Comparison of ENCODE assay signal across 8 cellular contexts in genomic region chr5:142769251-142769792, GRCh38. TPM values are rescaled to one million over a fixed set of nuclear protein-coding genes. Genes with fewer than 3 reads are reported as not detected.
DNase-seq lines count a peak whose midpoint lies in the region; ATAC-seq and TF ChIP-seq lines count a peak whose summit lies in the region.

No MANE protein-coding gene starts in this region.

- H3K79me2 ChIP-seq in GM23248 (ENCODE audit: insufficient read depth) = no peaks in the 10 kb centered on the region

- in situ Hi-C loops in GM23248 (cut with MboI) = no loop called here

- peaks cover 4% of the 10 kb centered on the region; the same call in 1 of the 2 replicates for H3F3A ChIP-seq in GM23248 (ENCODE audit: insufficient read depth)

- 1% methylated on average over 15 of the region's 15 CpGs for WGBS in GM23248 (ENCODE audit: low coverage in 1 of 2, low lambda C conversion rate in 2 of 2, missing lambda C conversion rate in 2 of 2), 2 experiments

- peak overlapping the region; percentile 91 for H2AFZ ChIP-seq in GM23248

- H3K4me2 ChIP-seq in GM23248 (ENCODE audit: unreplicated experiment) = peak overlapping the region; percentile 77

- peak overlapping the region; percentile 55 for H3K9ac ChIP-seq in GM23248

- H3K4me1 Mint-ChIP-seq in endothelial cell (ENCODE audit: unreplicated experiment) = peaks cover 29% of the 10 kb centered on the region

- no peaks in the 10 kb centered on the region for H3K9me3 Mint-ChIP-seq in endothelial cell (ENCODE audit: unreplicated experiment)

- H3K4me3 ChIP-seq in GM23248 (peak overlapping the region; percentile 85), Peyer's patch (peak overlapping the region; percentile 73 to 83 (median 81)), neutrophil (ENCODE audit: low read depth in 1 of 2, low read length in 1 of 2) (peak overlapping the region; percentile 95 to 96)

- no peaks in the 10 kb centered on the region for H3K9me3 ChIP-seq in GM23248 (ENCODE audit: low read depth)
- H3K9me3 ChIP-seq in Peyer's patch = no peaks in the 10 kb centered on the region
- H3K9me3 ChIP-seq in neutrophil = no peaks in the 10 kb centered on the region

- H3K9me2 ChIP-seq in GM23248 (ENCODE audit: insufficient read depth) = no peaks in the 10 kb centered on the region

- DNase-seq in GM23248 (peak; percentile 58), Peyer's patch (no peak), endothelial cell (ENCODE audit: low spot score) (no peak), NCI-H2107 treated with DMSO at 0.1 percent for 48 hours (lab: John Stamatoyannopoulos, UW; ENCODE audit: unreplicated experiment) (no peak)

- H4K20me1 ChIP-seq in GM23248 (ENCODE audit: insufficient read depth) = no peaks in the 10 kb centered on the region

- ATAC-seq in GM19328 (IDR thresholded peaks at IDR 0.05; ENCODE audit: unreplicated experiment) (no peak), HG02852 (IDR thresholded peaks at IDR 0.05; ENCODE audit: unreplicated experiment) (no peak), GM19467 (IDR thresholded peaks at IDR 0.05; ENCODE audit: unreplicated experiment) (no peak)

- peaks cover 12% of the 10 kb centered on the region for H3K27me3 Mint-ChIP-seq in endothelial cell (ENCODE audit: unreplicated experiment)

- H3K27ac ChIP-seq in GM23248 = no peak overlapping the region
- H3K27ac ChIP-seq in Peyer's patch = peak overlapping the region; percentile 86 to 95 (median 91)
- H3K27ac ChIP-seq in neutrophil = peak overlapping the region; percentile 94

- no peak for TF ChIP-seq POLR2A in Peyer's patch (IDR thresholded peaks at IDR 0.05)

- H3K27ac Mint-ChIP-seq in endothelial cell (ENCODE audit: unreplicated experiment) = peak overlapping the region; percentile 54

- H3K36me3 ChIP-seq in GM23248 (ENCODE audit: low read depth) (no peaks in the 10 kb centered on the region), Peyer's patch (no peaks in the 10 kb centered on the region), neutrophil (no peaks in the 10 kb centered on the region)

- peak overlapping the region; percentile 99 for H3K4me3 Mint-ChIP-seq in endothelial cell (ENCODE audit: unreplicated experiment)

- TF ChIP-seq CTCF in Peyer's patch (IDR thresholded peaks at IDR 0.05) (peak in 1 of 6 experiments; percentile 15), endothelial cell (IDR thresholded peaks at IDR 0.05; ENCODE audit: unreplicated experiment) (no peak), neutrophil (IDR thresholded peaks at IDR 0.05) (no peak)

- 0 out of 2 replicates have a peak, but pooled peaks cover 6% of the 10 kb centered on the region for H3K4me1 ChIP-seq in GM23248 (ENCODE audit: insufficient read depth)
- peaks cover 0 to 37% (median 0%) of the 10 kb centered on the region in 4 donors for H3K4me1 ChIP-seq in Peyer's patch
- H3K4me1 ChIP-seq in neutrophil (ENCODE audit: control insufficient read depth in 1 of 2, insufficient read depth in 1 of 2, low read depth in 1 of 2, low read length in 1 of 2) = peaks cover 44 to 50% of the 10 kb centered on the region in 2 experiments

- H3K36me3 Mint-ChIP-seq in endothelial cell (ENCODE audit: low read depth, unreplicated experiment) = peaks cover 7% of the 10 kb centered on the region

- H3K27me3 ChIP-seq in GM23248 (replicated peaks; ENCODE audit: insufficient read depth) = no peaks in the 10 kb centered on the region
- no peaks in the 10 kb centered on the region for H3K27me3 ChIP-seq in Peyer's patch
- no peaks in the 10 kb centered on the region for H3K27me3 ChIP-seq in neutrophil

RNA-seq across cellular contexts. Expression of gene ARHGAP26, which starts 0.9 kb away (rescaled TPM):
- 1.6 and 8.3 TPM in 2 replicates for total RNA-seq in GM23248 (2014; rRNA removed; shearing (Covaris generic))
- polyA plus RNA-seq in GM23248 (2016; fragmentation: Nextera tagmentation; extraction: Ambion mirVana) = 1.7 and 1.9 TPM in 2 replicates
- 100 to 1,000 TPM in 3 of 4 donors, 10 to 100 TPM in 1; 60.1 to 180 (median 126) TPM for total RNA-seq in Peyer's patch
- total RNA-seq in endothelial cell (ENCODE audit: unreplicated experiment) = 81.5 TPM
